In the genomic region with DNA sequence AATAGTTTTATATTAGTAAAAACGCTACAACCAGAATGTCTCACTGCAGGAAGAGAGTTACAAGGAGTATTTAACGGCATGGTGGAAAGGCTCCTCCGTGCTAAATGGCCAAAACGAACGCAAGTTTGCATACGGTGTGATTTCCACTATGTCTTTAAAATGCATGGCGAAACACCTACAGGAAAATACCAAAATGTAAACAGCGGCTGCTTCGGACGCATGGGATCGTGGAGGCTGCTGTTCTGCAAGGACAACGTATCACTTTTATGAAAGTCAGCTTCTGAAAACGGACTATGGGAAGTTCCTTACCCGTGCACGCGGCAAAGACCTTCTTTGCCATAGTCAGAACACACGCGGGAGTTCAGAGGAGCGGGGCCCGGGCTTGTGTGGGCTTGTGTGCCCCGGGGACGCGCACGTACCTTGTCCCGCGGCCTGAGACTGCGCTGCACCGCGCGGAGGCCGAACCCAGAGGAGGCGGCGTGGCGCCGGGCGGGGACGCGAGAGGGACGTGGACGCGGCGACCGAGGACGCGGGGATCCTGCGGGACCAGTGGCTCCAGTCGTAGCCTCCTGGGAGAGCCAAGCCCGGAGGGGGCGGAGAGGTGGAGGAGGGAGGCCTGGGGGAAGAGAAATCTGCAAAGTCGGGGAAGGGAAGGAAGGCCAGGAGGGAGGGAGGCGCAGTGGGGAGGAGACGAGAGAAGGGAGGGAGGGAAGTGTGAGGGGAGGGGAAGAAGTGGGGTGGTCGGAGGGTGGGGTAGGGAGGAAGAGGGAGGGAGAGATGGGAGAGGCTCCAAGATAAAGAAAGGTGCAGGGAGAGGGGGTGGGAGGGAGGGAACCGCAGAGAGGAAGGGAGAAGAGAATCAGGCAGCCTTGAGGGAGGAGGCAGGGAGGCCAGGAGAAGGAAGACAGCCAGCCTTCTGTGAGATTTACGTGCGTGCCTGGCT, we compare ENCODE assay signal across 7 cellular contexts. TPM values are rescaled to one million over a fixed set of nuclear protein-coding genes. Genes with fewer than 3 reads are reported as not detected.
DNase-seq lines count a peak whose midpoint lies in the region; ATAC-seq and TF ChIP-seq lines count a peak whose summit lies in the region.

A gene (minus strand): TSS at position 697 of the 943 bp plus-strand sequence. CDS start 17,140 bp downstream, outside the sequence.

- peaks cover 0 to 15% of the 10 kb centered on the region in 2 donors for H3K4me1 ChIP-seq in left lung

- H3K27ac ChIP-seq in coronary artery: peak within 1 kb of the TSS; percentile 63 to 94
- H3K27ac ChIP-seq in left lung: peak within 1 kb of the TSS; percentile 57 to 73

- no peak within 1 kb of the TSS for H3K27ac Mint-ChIP-seq in T-helper 17 cell

- H3K4me3 Mint-ChIP-seq in T-helper 17 cell: peak within 1 kb of the TSS; percentile 92

- peak; percentile 87 for DNase-seq in H4 (ENCODE audit: low spot score)
- peak; percentile 79 for DNase-seq in LoVo (ENCODE audit: low spot score)
- DNase-seq in T-helper 17 cell: peak in 1 of 3 donors; percentile 16
- no peak for DNase-seq in coronary artery (ENCODE audit: low spot score)
- DNase-seq in left lung: peak; percentile 56 to 90
- peak; percentile 33 for DNase-seq in stimulated activated CD4-positive, alpha-beta T cell treated with anti-CD3 and anti-CD28 coated beads, Interleukin-4, amount 100 ng/mL, for 1 hour

- peaks cover 11% of the 10 kb centered on the region for H3K4me1 Mint-ChIP-seq in T-helper 17 cell

- ATAC-seq in T-helper 17 cell (peak; percentile 78), left lung (peak; percentile 78)

- H3K36me3 Mint-ChIP-seq in T-helper 17 cell (ENCODE audit: low read depth): peaks cover 2% of the 10 kb centered on the region

- H3K4me3 ChIP-seq in coronary artery (peak within 1 kb of the TSS; percentile 92), left lung (peak within 1 kb of the TSS; percentile 48 to 50)

- no peaks in the 10 kb centered on the region for H3K36me3 ChIP-seq in left lung

- intact Hi-C loops in left lung (cut with DNase I): no loop called here

- no peaks in the 10 kb centered on the region for H3K9me3 ChIP-seq in T-helper 17 cell (ENCODE audit: control insufficient read depth, low read length, poor library complexity, severe bottlenecking)
- no peaks in the 10 kb centered on the region for H3K9me3 ChIP-seq in left lung

- H3K27me3 Mint-ChIP-seq in T-helper 17 cell: peaks cover 36% of the 10 kb centered on the region

- TF ChIP-seq CTCF in GM12874 (IDR thresholded peaks at IDR 0.05; ENCODE audit: insufficient read depth, low read depth, low read length) (0 out of 2 replicates have a peak, but pooled peaks have one; percentile 2), coronary artery (IDR thresholded peaks at IDR 0.05) (no peak), left lung (IDR thresholded peaks at IDR 0.05) (no peak)

- peaks cover 0 to 15% of the 10 kb centered on the region in 2 donors for H3K27me3 ChIP-seq in left lung

RNA-seq across cellular contexts. Expression of the gene that starts here (rescaled TPM):
- total RNA-seq in H4 (2014; rRNA removed; shearing (Covaris generic)): 21.4 and 23.2 TPM in 2 replicates
- under 1 TPM; 0.22 to 0.39 TPM for total RNA-seq in T-helper 17 cell
- total RNA-seq in left lung: 10 to 100 TPM; 19.2 to 26.9 TPM

Comparison
In these comparisons a context has a peak if more than half of its experiments do, and no peak if none do; other contexts are left out.
1. RNA of the gene that starts here (total RNA-seq): 19.2 to 26.9 TPM in left lung and 21.4 to 23.2 TPM in H4; 0.22 to 0.39 TPM in T-helper 17 cell; every median in the first group is over 10 times any median in the second.
2. Peak in ATAC-seq in T-helper 17 cell; RNA of the gene not detected or under 1 TPM.